Comparison of ENCODE assay signal across 1 cellular context in the genomic region with DNA sequence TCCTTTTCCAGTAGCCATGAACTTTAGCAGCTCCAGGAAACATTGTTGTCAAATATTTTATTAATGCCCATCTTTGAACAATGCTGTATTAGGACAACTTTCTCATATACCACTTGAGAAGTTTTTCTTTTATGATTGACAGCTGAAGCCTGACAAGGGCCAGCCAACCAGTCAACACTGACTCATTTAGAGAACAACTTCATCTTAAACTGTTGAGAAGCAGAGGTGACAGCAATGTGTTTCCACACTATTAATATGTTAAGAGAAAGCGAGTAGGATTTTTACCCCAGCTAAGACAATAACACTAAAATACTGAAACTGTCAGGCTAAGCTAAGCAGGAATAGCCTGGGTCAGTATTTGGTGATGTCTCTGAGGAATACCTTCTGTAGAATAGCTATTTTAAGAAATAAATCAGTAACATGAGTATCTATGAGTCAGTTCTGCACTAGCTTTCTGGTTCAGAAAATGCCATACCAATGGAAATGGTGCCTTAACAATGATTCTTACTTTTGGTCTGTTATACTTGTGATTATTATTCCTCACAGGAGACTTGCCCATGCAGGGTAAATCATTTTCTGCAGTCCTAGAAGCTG.
TF ChIP-seq lines count a peak whose summit lies in the region.

No MANE protein-coding gene starts in this region.

TF ChIP-seq in GM12878, 131 proteins besides CTCF, POLR2A, EP300 and RAD21 (continued from another document):
- TF ChIP-seq, protein P1, sequence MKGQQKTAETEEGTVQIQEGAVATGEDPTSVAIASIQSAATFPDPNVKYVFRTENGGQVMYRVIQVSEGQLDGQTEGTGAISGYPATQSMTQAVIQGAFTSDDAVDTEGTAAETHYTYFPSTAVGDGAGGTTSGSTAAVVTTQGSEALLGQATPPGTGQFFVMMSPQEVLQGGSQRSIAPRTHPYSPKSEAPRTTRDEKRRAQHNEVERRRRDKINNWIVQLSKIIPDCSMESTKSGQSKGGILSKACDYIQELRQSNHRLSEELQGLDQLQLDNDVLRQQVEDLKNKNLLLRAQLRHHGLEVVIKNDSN (IDR thresholded peaks at IDR 0.05; ENCODE audit: borderline replicate concordance, extremely low read length, insufficient read depth, low read depth, low read length), result no peak
- no peak for TF ChIP-seq RB1 (IDR thresholded peaks at IDR 0.05; ENCODE audit: borderline replicate concordance)
- no peak for TF ChIP-seq ZNF622 (IDR thresholded peaks at IDR 0.05)
- no peak for TF ChIP-seq FOXM1 (IDR thresholded peaks at IDR 0.05; ENCODE audit: low read depth, low read length)
- no peak for TF ChIP-seq BMI1 (IDR thresholded peaks at IDR 0.05; ENCODE audit: borderline replicate concordance)
- TF ChIP-seq CHD2 (IDR thresholded peaks at IDR 0.05; ENCODE audit: borderline replicate concordance, low read depth, low read length), result no peak
- TF ChIP-seq, protein P2, sequence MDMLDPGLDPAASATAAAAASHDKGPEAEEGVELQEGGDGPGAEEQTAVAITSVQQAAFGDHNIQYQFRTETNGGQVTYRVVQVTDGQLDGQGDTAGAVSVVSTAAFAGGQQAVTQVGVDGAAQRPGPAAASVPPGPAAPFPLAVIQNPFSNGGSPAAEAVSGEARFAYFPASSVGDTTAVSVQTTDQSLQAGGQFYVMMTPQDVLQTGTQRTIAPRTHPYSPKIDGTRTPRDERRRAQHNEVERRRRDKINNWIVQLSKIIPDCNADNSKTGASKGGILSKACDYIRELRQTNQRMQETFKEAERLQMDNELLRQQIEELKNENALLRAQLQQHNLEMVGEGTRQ (IDR thresholded peaks at IDR 0.05; ENCODE audit: borderline replicate concordance, low read depth, low read length), result no peak
- TF ChIP-seq, protein P3, sequence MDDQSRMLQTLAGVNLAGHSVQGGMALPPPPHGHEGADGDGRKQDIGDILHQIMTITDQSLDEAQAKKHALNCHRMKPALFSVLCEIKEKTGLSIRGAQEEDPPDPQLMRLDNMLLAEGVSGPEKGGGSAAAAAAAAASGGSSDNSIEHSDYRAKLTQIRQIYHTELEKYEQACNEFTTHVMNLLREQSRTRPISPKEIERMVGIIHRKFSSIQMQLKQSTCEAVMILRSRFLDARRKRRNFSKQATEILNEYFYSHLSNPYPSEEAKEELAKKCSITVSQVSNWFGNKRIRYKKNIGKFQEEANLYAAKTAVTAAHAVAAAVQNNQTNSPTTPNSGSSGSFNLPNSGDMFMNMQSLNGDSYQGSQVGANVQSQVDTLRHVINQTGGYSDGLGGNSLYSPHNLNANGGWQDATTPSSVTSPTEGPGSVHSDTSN (IDR thresholded peaks at IDR 0.05; ENCODE audit: insufficient replicate concordance, low read depth, low read length), result peak; percentile 80
- TF ChIP-seq STAT1 (conservative IDR thresholded peaks at IDR 0.05), result no peak
- TF ChIP-seq BACH1 (IDR thresholded peaks at IDR 0.05; ENCODE audit: borderline replicate concordance), result no peak
- no peak for TF ChIP-seq ZBED1 (IDR thresholded peaks at IDR 0.05; ENCODE audit: borderline replicate concordance)
- TF ChIP-seq SRF (IDR thresholded peaks at IDR 0.05; ENCODE audit: low read depth in 2 of 2, low read length in 2 of 2), result no peak
- TF ChIP-seq TCF12 (IDR thresholded peaks at IDR 0.05; ENCODE audit: low read depth, low read length), result no peak
- no peak for TF ChIP-seq MYC (IDR thresholded peaks at IDR 0.05; ENCODE audit: insufficient read depth, insufficient read length, insufficient replicate concordance, low read length, severe bottlenecking)
- TF ChIP-seq ASH2L (IDR thresholded peaks at IDR 0.05; ENCODE audit: borderline replicate concordance, low read depth), result no peak
- 0 out of 2 replicates have a peak, but pooled peaks have one; percentile 15 for TF ChIP-seq JUND (IDR thresholded peaks at IDR 0.05; ENCODE audit: low read depth, low read length)
- TF ChIP-seq E2F4 (IDR thresholded peaks at IDR 0.05; ENCODE audit: low read depth, low read length), result no peak
- TF ChIP-seq POLR2AphosphoS2 (IDR thresholded peaks at IDR 0.05; ENCODE audit: low read depth, low read length), result no peak
